ENCODE assay signal across 14 cellular contexts in genomic region chr11:32438883-32439487, GRCh38. TPM values are rescaled to one million over a fixed set of nuclear protein-coding genes. Genes with fewer than 3 reads are reported as not detected.
DNase-seq lines count a peak whose midpoint lies in the region; ATAC-seq and TF ChIP-seq lines count a peak whose summit lies in the region.
"Had no signal": no experiment of that assay in that cellular context is flagged by ENCODE, and none has a peak within 500 bp of the region (broad histone marks: within the 10 kb centered on the region; RNA-seq: fewer than 3 reads in every experiment).

No MANE protein-coding gene starts in this region.

- TF ChIP-seq RAD21 in SK-N-SH (IDR thresholded peaks at IDR 0.05; ENCODE audit: low read length): no peak

- H3K27me3 ChIP-seq in GM23338 (ENCODE audit: insufficient read depth) (peaks cover 99% of the 10 kb centered on the region), SK-N-SH (ENCODE audit: insufficient read depth) (peaks cover 89% of the 10 kb centered on the region), iPS-15b (ENCODE audit: control insufficient read depth, insufficient read depth, low read length) (peaks cover 97% of the 10 kb centered on the region)

- TF ChIP-seq EP300 in SK-N-SH (IDR thresholded peaks at IDR 0.05; ENCODE audit: borderline replicate concordance in 1 of 2, low read depth in 1 of 2, low read length in 1 of 2): no peak

- H3K4me1 ChIP-seq in GM23338 (ENCODE audit: insufficient read depth) (peaks cover 53% of the 10 kb centered on the region), SK-N-SH (ENCODE audit: control insufficient read depth in 1 of 2, insufficient read depth in 2 of 2, low read depth in 1 of 2, low read length in 1 of 2) (peaks cover 0 to 9% of the 10 kb centered on the region in 2 experiments; a peak in 1 of 4 replicates), iPS-15b (ENCODE audit: control insufficient read depth, insufficient read depth, low read length) (peaks cover 5% of the 10 kb centered on the region)

- peak; percentile 42 for DNase-seq in GM23338 (ENCODE audit: low spot score)
- DNase-seq in SK-N-SH: peak; percentile 42
- no peak for DNase-seq in sciatic nerve (ENCODE audit: low spot score)
- no peak for DNase-seq in RWPE1 (ENCODE audit: low spot score)
- no peak for DNase-seq in NCI-H2107 (lab: John Stamatoyannopoulos, UW)
- DNase-seq: activated CD4-positive, alpha-beta T cell treated with anti-CD3 and anti-CD28 coated beads for 4 hours; activated effector memory CD4-positive, alpha-beta T cell treated with anti-CD3 and anti-CD28 coated beads, Interleukin-2, amount 50 U/mL, for 16 hours; COR-L47; HCEC 1CT; NCI-H1694 treated with DMSO at 0.1 percent for 48 hours; NK-92 treated with Interleukin-12 subunit alpha and Interleukin-12 subunit beta, amount 100 ng/mL, for 24 hours had no signal

- H3K36me3 ChIP-seq in GM23338 (ENCODE audit: insufficient read depth) (no peaks in the 10 kb centered on the region), SK-N-SH (replicated peaks in 1 of 2; ENCODE audit: control insufficient read depth in 1 of 2, insufficient read depth in 2 of 2, low read length in 1 of 2) (no peaks in the 10 kb centered on the region), iPS-15b (ENCODE audit: control insufficient read depth, insufficient read depth, low read length) (no peaks in the 10 kb centered on the region)

- H3K4me3 ChIP-seq in GM23338 (peak overlapping the region; percentile 57), SK-N-SH (ENCODE audit: low read depth in 2 of 2, low read length in 1 of 2) (no peak overlapping the region), iPS-15b (ENCODE audit: low read depth, low read length) (peak overlapping the region; percentile 61)

- CTCF ChIA-PET in SK-N-SH (lab: Yijun Ruan, JAX): interaction anchor here (0.7 to 1.2 kb wide), 3 partner anchors 8 to 115 kb away, joined by 3 to 4 read pairs (median 3); no protein-coding TSS in a partner anchor
- CTCF ChIA-PET in RWPE1 (lab: Yijun Ruan, JAX): interaction anchor here (1.3 kb wide), 1 partner anchor 53 kb away, joined by 5 read pairs; no protein-coding TSS in a partner anchor

- H3K27ac ChIP-seq in GM23338 (ENCODE audit: low read depth) (no peak overlapping the region), SK-N-SH (ENCODE audit: low read depth in 2 of 2, low read length in 1 of 2) (no peak overlapping the region), RWPE1 (no peak overlapping the region)

- H3K9me3 ChIP-seq in SK-N-SH (no peaks in the 10 kb centered on the region), iPS-15b (ENCODE audit: control insufficient read depth, insufficient read depth, low read length) (no peaks in the 10 kb centered on the region)

- H3K9ac ChIP-seq in SK-N-SH (no peak overlapping the region), iPS-15b (ENCODE audit: low read depth, low read length) (no peak overlapping the region)

- H3K4me2 ChIP-seq in GM23338 (peak overlapping the region; percentile 88), SK-N-SH (no peak overlapping the region)

- H3K9me3 Mint-ChIP-seq in GM23338: peaks cover 5% of the 10 kb centered on the region; the same call in 1 of the 3 replicates

- H3K9me2 ChIP-seq in GM23338 (ENCODE audit: insufficient read depth) (no peaks in the 10 kb centered on the region), SK-N-SH (no peaks in the 10 kb centered on the region)

- TF ChIP-seq CTCF in GM23338 (conservative IDR thresholded peaks at IDR 0.05; ENCODE audit: low read depth in 2 of 2) (no peak), SK-N-SH (IDR thresholded peaks at IDR 0.05) (no peak), RWPE1 (conservative IDR thresholded peaks at IDR 0.05; ENCODE audit: low read depth) (no peak)

- H3F3A ChIP-seq in GM23338 (replicated peaks; ENCODE audit: low read depth) (peaks cover 18% of the 10 kb centered on the region), SK-N-SH (replicated peaks; ENCODE audit: insufficient read depth) (no peaks in the 10 kb centered on the region)

- peak overlapping the region; percentile 71; the same call in 2 of the 3 replicates for H3K4me3 Mint-ChIP-seq in GM23338

- no peak overlapping the region for H3K27ac Mint-ChIP-seq in GM23338
- H3K27ac Mint-ChIP-seq: IgD-negative memory B cell had no signal

- H4K20me1 ChIP-seq in GM23338 (replicated peaks; ENCODE audit: insufficient read depth) (peaks cover 18% of the 10 kb centered on the region; the same call in 1 of the 2 replicates), SK-N-SH (ENCODE audit: insufficient read depth) (peaks cover 8% of the 10 kb centered on the region; the same call in 1 of the 2 replicates)

- 27% methylated on average over 18 of the region's 47 CpGs for WGBS in SK-N-SH (ENCODE audit: low lambda C conversion rate)

- H2AFZ ChIP-seq in GM23338: no peak overlapping the region; the same call in 1 of the 2 replicates
- H2AFZ ChIP-seq in SK-N-SH (ENCODE audit: low read depth): no peak overlapping the region

- peaks cover 87% of the 10 kb centered on the region for H3K27me3 Mint-ChIP-seq in GM23338 (ENCODE audit: insufficient read depth, low read depth, poor library complexity)

- POLR2A ChIA-PET in SK-N-SH (lab: Yijun Ruan, JAX): no interaction called here
- POLR2A ChIA-PET in RWPE1 (lab: Yijun Ruan, JAX; ENCODE audit: low non-redundant PET): no interaction called here

- peak; percentile 2; the same call in 2 of the 3 replicates for ATAC-seq in GM23338
- peak; percentile 20 for ATAC-seq in sciatic nerve
- no peak for ATAC-seq in GM18519 (IDR thresholded peaks at IDR 0.05; ENCODE audit: low FRiP score, unreplicated experiment)

- intact Hi-C loops in sciatic nerve (cut with DNase I): no loop called here

- peaks cover 32% of the 10 kb centered on the region for H3K4me1 Mint-ChIP-seq in GM23338

- no peaks in the 10 kb centered on the region for H3K79me2 ChIP-seq in GM23338 (replicated peaks; ENCODE audit: insufficient read depth)
- H3K79me2 ChIP-seq in SK-N-SH (ENCODE audit: insufficient read depth): no peaks in the 10 kb centered on the region

- no peaks in the 10 kb centered on the region for H3K36me3 Mint-ChIP-seq in GM23338 (ENCODE audit: low read depth)
- H3K36me3 Mint-ChIP-seq: IgD-negative memory B cell had no signal

TF ChIP-seq in GM23338, 12 proteins besides CTCF, POLR2A, EP300 and RAD21:
- TF ChIP-seq JUNB (IDR thresholded peaks at IDR 0.05; ENCODE audit: unreplicated experiment) (no peak), CREB1 (CRISPR knock-in tag; IDR thresholded peaks at IDR 0.05; ENCODE audit: low read depth) (no peak), ZNF114 (CRISPR knock-in tag; IDR thresholded peaks at IDR 0.05) (no peak), ZNF331 (CRISPR knock-in tag; IDR thresholded peaks at IDR 0.05; ENCODE audit: low read depth) (no peak), EZH2phosphoT487 (IDR thresholded peaks at IDR 0.05; ENCODE audit: unreplicated experiment) (peak; percentile 91), EZH2 (IDR thresholded peaks at IDR 0.05; ENCODE audit: low read depth, unreplicated experiment) (peak; percentile 88)
- TF ChIP-seq, protein P1, sequence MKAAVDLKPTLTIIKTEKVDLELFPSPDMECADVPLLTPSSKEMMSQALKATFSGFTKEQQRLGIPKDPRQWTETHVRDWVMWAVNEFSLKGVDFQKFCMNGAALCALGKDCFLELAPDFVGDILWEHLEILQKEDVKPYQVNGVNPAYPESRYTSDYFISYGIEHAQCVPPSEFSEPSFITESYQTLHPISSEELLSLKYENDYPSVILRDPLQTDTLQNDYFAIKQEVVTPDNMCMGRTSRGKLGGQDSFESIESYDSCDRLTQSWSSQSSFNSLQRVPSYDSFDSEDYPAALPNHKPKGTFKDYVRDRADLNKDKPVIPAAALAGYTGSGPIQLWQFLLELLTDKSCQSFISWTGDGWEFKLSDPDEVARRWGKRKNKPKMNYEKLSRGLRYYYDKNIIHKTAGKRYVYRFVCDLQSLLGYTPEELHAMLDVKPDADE (IDR thresholded peaks at IDR 0.05): no peak

TF ChIP-seq in SK-N-SH, 30 proteins besides CTCF, POLR2A, EP300 and RAD21 (continues in another document):
- TF ChIP-seq, protein P2, sequence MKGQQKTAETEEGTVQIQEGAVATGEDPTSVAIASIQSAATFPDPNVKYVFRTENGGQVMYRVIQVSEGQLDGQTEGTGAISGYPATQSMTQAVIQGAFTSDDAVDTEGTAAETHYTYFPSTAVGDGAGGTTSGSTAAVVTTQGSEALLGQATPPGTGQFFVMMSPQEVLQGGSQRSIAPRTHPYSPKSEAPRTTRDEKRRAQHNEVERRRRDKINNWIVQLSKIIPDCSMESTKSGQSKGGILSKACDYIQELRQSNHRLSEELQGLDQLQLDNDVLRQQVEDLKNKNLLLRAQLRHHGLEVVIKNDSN (IDR thresholded peaks at IDR 0.05; ENCODE audit: borderline replicate concordance, low read depth): no peak
- TF ChIP-seq YY1 (IDR thresholded peaks at IDR 0.05; ENCODE audit: low read depth): no peak
- TF ChIP-seq CHD2 (IDR thresholded peaks at IDR 0.05; ENCODE audit: low read length, partially characterized antibody): no peak
- no peak for TF ChIP-seq SIN3A (IDR thresholded peaks at IDR 0.05; ENCODE audit: borderline replicate concordance, low read depth, low read length)
- no peak for TF ChIP-seq MXI1 (IDR thresholded peaks at IDR 0.05; ENCODE audit: low read depth, low read length)
- no peak for TF ChIP-seq TCF12 (IDR thresholded peaks at IDR 0.05)
- no peak for TF ChIP-seq PBX3 (IDR thresholded peaks at IDR 0.05)
- TF ChIP-seq ELF1 (IDR thresholded peaks at IDR 0.05): no peak

RNA-seq across cellular contexts. Expression of gene WT1, which starts 3.6 kb away (rescaled TPM):
- 0.16 and 0.21 TPM in 2 replicates for total RNA-seq in GM23338 (2014; rRNA removed; shearing (Covaris generic))
- not detected in 2 replicates for polyA plus RNA-seq in GM23338 (2016; fragmentation: Nextera tagmentation; extraction: Ambion mirVana)
- 0.15 and 0.49 TPM in 2 replicates for polyA plus RNA-seq in SK-N-SH (2012; rRNA removed)
- polyA plus RNA-seq in SK-N-SH (2012; cell fraction: cytosol; rRNA removed): 0.20 and 0.21 TPM in 2 replicates
- 0.31 and 0.61 TPM in 2 replicates for polyA plus RNA-seq in SK-N-SH (2012; cell fraction: nucleus; rRNA removed)
- total RNA-seq in sciatic nerve: 0.98 TPM
- polyA plus RNA-seq: IgD-negative memory B cell had no signal

Comparison
In these comparisons a context has a peak if more than half of its experiments do, and no peak if none do; other contexts are left out.
1. DNase-seq: peak in GM23338 (single experiment) and SK-N-SH (single experiment); none in sciatic nerve (single experiment), RWPE1 (single experiment) and NCI-H2107 (single experiment).
2. H3K4me3 ChIP-seq: peak in GM23338 (single experiment) and iPS-15b (single experiment); none in SK-N-SH (0 of 2).